ENCODE assay signal across 29 cellular contexts in the genomic region with DNA sequence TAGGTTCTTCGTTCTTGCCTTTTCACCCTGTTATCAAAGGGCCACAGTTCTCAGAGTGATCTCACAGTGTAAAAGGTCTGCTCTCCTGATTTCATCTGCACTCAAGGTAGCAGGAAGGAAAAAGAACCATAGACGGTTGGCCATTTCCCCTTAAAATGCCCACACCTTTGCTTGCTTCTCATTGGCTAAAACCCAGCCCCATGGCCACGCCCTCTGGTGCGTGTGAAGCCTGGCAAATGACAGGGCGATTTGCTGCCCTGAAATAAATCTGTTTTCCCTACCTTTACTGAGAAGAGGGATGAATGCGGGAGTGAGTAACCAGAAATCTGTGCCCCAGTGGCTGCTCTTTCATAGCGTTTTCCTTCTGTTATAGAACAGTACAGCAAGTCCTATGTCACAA.
"Had no signal": no experiment of that assay in that cellular context is flagged by ENCODE, and none has a peak within 500 bp of the region (broad histone marks: within the 10 kb centered on the region; RNA-seq: fewer than 3 reads in every experiment).

No MANE protein-coding gene starts in this region.

- H3K27ac ChIP-seq: brain microvascular endothelial cell, KMS-11, VCaP had no signal

- H3K36me3 Mint-ChIP-seq: activated naive CD8-positive, alpha-beta T cell treated with anti-CD3 and anti-CD28 coated beads for 36 hours had no signal

- H3K9me3 Mint-ChIP-seq: activated CD4-positive, alpha-beta T cell treated with anti-CD3 and anti-CD28 coated beads, Interleukin-2, amount 10 ng/mL, durations not matched to agents 24 days and 14 days; activated CD8-positive, alpha-beta T cell treated with anti-CD3 and anti-CD28 coated beads for 36 hours; activated naive CD8-positive, alpha-beta T cell treated with anti-CD3 and anti-CD28 coated beads for 36 hours; activated T-cell treated with anti-CD3 and anti-CD28 coated beads, Interleukin-2, amount 50 U/mL, for 72 hours; activated T-helper 17 cell treated with anti-CD3 and anti-CD28 coated beads, Interleukin-2, amount 50 U/mL, for 72 hours had no signal

- H3K4me1 Mint-ChIP-seq: activated CD4-positive, alpha-beta T cell treated with anti-CD3 and anti-CD28 coated beads, Interleukin-2, amount 10 ng/mL, durations not matched to agents 24 days and 14 days; activated naive CD8-positive, alpha-beta T cell treated with anti-CD3 and anti-CD28 coated beads for 36 hours; activated T-helper 17 cell treated with anti-CD3 and anti-CD28 coated beads, Interleukin-2, amount 50 U/mL, for 72 hours had no signal

- H3K4me3 Mint-ChIP-seq: activated CD4-positive, alpha-beta T cell treated with anti-CD3 and anti-CD28 coated beads, Interleukin-2, amount 10 ng/mL, durations not matched to agents 24 days and 14 days; activated CD8-positive, alpha-beta T cell treated with anti-CD3 and anti-CD28 coated beads for 36 hours; activated naive CD8-positive, alpha-beta T cell treated with anti-CD3 and anti-CD28 coated beads for 36 hours; activated T-cell treated with anti-CD3 and anti-CD28 coated beads, Interleukin-2, amount 50 U/mL, for 72 hours; activated T-helper 17 cell treated with anti-CD3 and anti-CD28 coated beads, Interleukin-2, amount 50 U/mL, for 72 hours had no signal

- H3K36me3 ChIP-seq: brain microvascular endothelial cell had no signal

- DNase-seq: activated CD4-positive, alpha-beta T cell treated with anti-CD3 and anti-CD28 coated beads, Interleukin-2, amount 10 ng/mL, durations not matched to agents 24 days and 14 days; activated CD4-positive, alpha-beta T cell treated with anti-CD3 and anti-CD28 coated beads, Interleukin-2, amount 50 U/mL, for 4 hours; activated CD8-positive, alpha-beta T cell treated with anti-CD3 and anti-CD28 coated beads for 36 hours; activated effector memory CD4-positive, alpha-beta T cell treated with anti-CD3 and anti-CD28 coated beads, Interleukin-2, amount 50 U/mL, for 16 hours; activated naive CD4-positive, alpha-beta T cell; activated naive CD4-positive, alpha-beta T cell treated with anti-CD3 and anti-CD28 coated beads, Interleukin-2, amount 50 U/mL, for 16 hours; activated naive CD8-positive, alpha-beta T cell treated with anti-CD3 and anti-CD28 coated beads for 36 hours; activated T-cell treated with anti-CD3 and anti-CD28 coated beads, Interleukin-2, amount 50 U/mL, for 1 hour; activated T-cell treated with anti-CD3 and anti-CD28 coated beads, Interleukin-2, amount 50 U/mL, for 72 hours; amniotic stem cell; brain microvascular endothelial cell; central memory CD4-positive, alpha-beta T cell; NCI-H1092 treated with DMSO at 0.1 percent for 48 hours; NCI-H1417; NCI-H1694; NCI-H1930; NCI-H2081 treated with DMSO at 0.1 percent for 48 hours; NCI-H345; NCI-H524 treated with DMSO at 0.1 percent for 48 hours; NK-92 treated with Interleukin-12 subunit alpha and Interleukin-12 subunit beta, amount 100 ng/mL, for 24 hours; PC-3; Right ventricle myocardium superior; SW 1271; T-helper 1 cell; T-helper 2 cell; T-helper 9 cell had no signal

- H3K27me3 Mint-ChIP-seq: activated CD8-positive, alpha-beta T cell treated with anti-CD3 and anti-CD28 coated beads for 36 hours had no signal

- H3K4me2 ChIP-seq: KMS-11 had no signal

- H3K27me3 ChIP-seq: brain microvascular endothelial cell had no signal

- ATAC-seq: activated CD8-positive, alpha-beta T cell treated with anti-CD3 and anti-CD28 coated beads for 36 hours; activated T-cell treated with anti-CD3 and anti-CD28 coated beads, Interleukin-2, amount 50 U/mL, for 72 hours; activated T-helper 17 cell treated with anti-CD3 and anti-CD28 coated beads, Interleukin-2, amount 50 U/mL, for 72 hours; PC-3 had no signal

- H3K27ac Mint-ChIP-seq: activated CD4-positive, alpha-beta T cell treated with anti-CD3 and anti-CD28 coated beads, Interleukin-2, amount 10 ng/mL, durations not matched to agents 24 days and 14 days; activated CD8-positive, alpha-beta T cell treated with anti-CD3 and anti-CD28 coated beads for 36 hours; activated naive CD8-positive, alpha-beta T cell treated with anti-CD3 and anti-CD28 coated beads for 36 hours; activated T-cell treated with anti-CD3 and anti-CD28 coated beads, Interleukin-2, amount 50 U/mL, for 72 hours; activated T-helper 17 cell treated with anti-CD3 and anti-CD28 coated beads, Interleukin-2, amount 50 U/mL, for 72 hours had no signal

- H3K9ac ChIP-seq: KMS-11 had no signal
